Comparison of ENCODE assay signal across 17 cellular contexts in genomic region chr3:51988286-51989146, GRCh38. TPM values are rescaled to one million over a fixed set of nuclear protein-coding genes. Genes with fewer than 3 reads are reported as not detected.
DNase-seq lines count a peak whose midpoint lies in the region; ATAC-seq and TF ChIP-seq lines count a peak whose summit lies in the region.
"Had no signal": no experiment of that assay in that cellular context is flagged by ENCODE, and none has a peak within 500 bp of the region (broad histone marks: within the 10 kb centered on the region; RNA-seq: fewer than 3 reads in every experiment).

No MANE protein-coding gene starts in this region.

- H3K27me3 ChIP-seq in CD4-positive, alpha-beta memory T cell (ENCODE audit: insufficient read depth, low read length), result no peaks in the 10 kb centered on the region
- no peaks in the 10 kb centered on the region for H3K27me3 ChIP-seq in naive thymus-derived CD4-positive, alpha-beta T cell (ENCODE audit: control insufficient read depth in 2 of 2, insufficient read depth in 2 of 2, low read length in 2 of 2)
- no peaks in the 10 kb centered on the region for H3K27me3 ChIP-seq in uterus
- H3K27me3 ChIP-seq: transverse colon had no signal

- H3K27ac ChIP-seq in CD4-positive, alpha-beta memory T cell (ENCODE audit: low read depth, low read length), result no peak overlapping the region
- H3K27ac ChIP-seq in naive thymus-derived CD4-positive, alpha-beta T cell (ENCODE audit: low read depth, low read length), result no peak overlapping the region
- no peak overlapping the region for H3K27ac ChIP-seq in uterus
- H3K27ac ChIP-seq: transverse colon had no signal

- no peaks in the 10 kb centered on the region for H3K9me3 Mint-ChIP-seq in CD4-positive, alpha-beta memory T cell
- no peaks in the 10 kb centered on the region for H3K9me3 Mint-ChIP-seq in activated T-helper 1 cell treated with anti-CD3 and anti-CD28 coated beads, Interleukin-12 subunit alpha, Interleukin-12 subunit beta, Interleukin-2, Interleukin-4 antibody, amounts not matched to agents 30 ng/mL and 10 ng/mL and 1 ng/mL, durations not matched to agents 14 hours and 24 hours and 36 hours
- H3K9me3 Mint-ChIP-seq in naive thymus-derived CD4-positive, alpha-beta T cell, result no peaks in the 10 kb centered on the region

- POLR2A ChIA-PET in CD4-positive, alpha-beta memory T cell (lab: Charles Lee; ENCODE audit: partially characterized antibody), result no interaction called here
- POLR2A ChIA-PET in naive thymus-derived CD4-positive, alpha-beta T cell (lab: Charles Lee), result no interaction called here

- peaks cover 3 to 26% (median 12%) of the 10 kb centered on the region in 4 donors for H3K4me1 Mint-ChIP-seq in CD4-positive, alpha-beta memory T cell
- peaks cover 18% of the 10 kb centered on the region for H3K4me1 Mint-ChIP-seq in activated T-helper 1 cell treated with anti-CD3 and anti-CD28 coated beads, Interleukin-12 subunit alpha, Interleukin-12 subunit beta, Interleukin-2, Interleukin-4 antibody, amounts not matched to agents 30 ng/mL and 10 ng/mL and 1 ng/mL, durations not matched to agents 14 hours and 24 hours and 36 hours (ENCODE audit: low read depth)
- H3K4me1 Mint-ChIP-seq in naive thymus-derived CD4-positive, alpha-beta T cell, result peaks cover 8 to 28% (median 13%) of the 10 kb centered on the region in 7 donors

- H3K36me3 ChIP-seq in CD4-positive, alpha-beta memory T cell (ENCODE audit: insufficient read depth, low read length), result peaks cover 6% of the 10 kb centered on the region
- H3K36me3 ChIP-seq in naive thymus-derived CD4-positive, alpha-beta T cell (ENCODE audit: control insufficient read depth in 2 of 3, insufficient read depth in 3 of 3, low read length in 3 of 3), result peaks cover 0 to 21% (median 0%) of the 10 kb centered on the region in 3 experiments
- no peaks in the 10 kb centered on the region for H3K36me3 ChIP-seq in uterus

- H3K4me1 ChIP-seq in CD4-positive, alpha-beta memory T cell (ENCODE audit: insufficient read depth, low read length), result peaks cover 15% of the 10 kb centered on the region
- no peaks in the 10 kb centered on the region for H3K4me1 ChIP-seq in naive thymus-derived CD4-positive, alpha-beta T cell (ENCODE audit: control insufficient read depth in 2 of 2, insufficient read depth in 2 of 2, low read length in 2 of 2)
- peaks cover 0 to 8% of the 10 kb centered on the region in 2 donors for H3K4me1 ChIP-seq in uterus

- no peak for ATAC-seq in naive thymus-derived CD4-positive, alpha-beta T cell
- no peak for ATAC-seq in GM21423 (IDR thresholded peaks at IDR 0.05; ENCODE audit: unreplicated experiment)
- ATAC-seq: left colon had no signal

- H3K4me3 ChIP-seq in CD4-positive, alpha-beta memory T cell (ENCODE audit: low read length in 2 of 2), result no peak overlapping the region
- no peak overlapping the region for H3K4me3 ChIP-seq in naive thymus-derived CD4-positive, alpha-beta T cell (ENCODE audit: low read length)
- no peak overlapping the region for H3K4me3 ChIP-seq in uterus
- H3K4me3 ChIP-seq: transverse colon had no signal

- no peaks in the 10 kb centered on the region for H3K9me3 ChIP-seq in CD4-positive, alpha-beta memory T cell (ENCODE audit: control insufficient read depth in 1 of 2, low read length in 2 of 2)
- H3K9me3 ChIP-seq in naive thymus-derived CD4-positive, alpha-beta T cell (ENCODE audit: control insufficient read depth in 2 of 3, low read length in 3 of 3), result no peaks in the 10 kb centered on the region
- H3K9me3 ChIP-seq in uterus, result no peaks in the 10 kb centered on the region
- H3K9me3 ChIP-seq: transverse colon had no signal

- CTCF ChIA-PET in CD4-positive, alpha-beta memory T cell (lab: Charles Lee; ENCODE audit: partially characterized antibody), result no interaction called here
- CTCF ChIA-PET in naive thymus-derived CD4-positive, alpha-beta T cell (lab: Charles Lee), result no interaction called here

- TF ChIP-seq POLR2A in uterus (IDR thresholded peaks at IDR 0.05), result no peak

- peaks cover 8 to 13% of the 10 kb centered on the region in 2 donors for H3K36me3 Mint-ChIP-seq in CD4-positive, alpha-beta memory T cell
- peaks cover 15% of the 10 kb centered on the region for H3K36me3 Mint-ChIP-seq in activated T-helper 1 cell treated with anti-CD3 and anti-CD28 coated beads, Interleukin-12 subunit alpha, Interleukin-12 subunit beta, Interleukin-2, Interleukin-4 antibody, amounts not matched to agents 30 ng/mL and 10 ng/mL and 1 ng/mL, durations not matched to agents 14 hours and 24 hours and 36 hours (ENCODE audit: low read depth)
- H3K36me3 Mint-ChIP-seq in naive thymus-derived CD4-positive, alpha-beta T cell, result peaks cover 0 to 7% (median 0%) of the 10 kb centered on the region in 5 donors

- intact Hi-C loops in CD4-positive, alpha-beta memory T cell (cut with micrococcal nuclease), result no loop called here
- intact Hi-C loops in activated T-helper 1 cell treated with anti-CD3 and anti-CD28 coated beads, Interleukin-12 subunit alpha, Interleukin-12 subunit beta, Interleukin-2, Interleukin-4 antibody, amounts not matched to agents 30 ng/mL and 10 ng/mL and 1 ng/mL, durations not matched to agents 14 hours and 24 hours and 36 hours (cut with micrococcal nuclease), result loop anchor here (10.0 kb wide), 1 partner anchor 696 kb away; the partner anchor contains the start of genes GNL3 and PBRM1
- intact Hi-C loops in naive thymus-derived CD4-positive, alpha-beta T cell (cut with micrococcal nuclease), result no loop called here
- intact Hi-C loops in uterus (cut with DNase I; ENCODE audit: low total_unique reads), result no loop called here

- DNase-seq in DMS53 (lab: John Stamatoyannopoulos, UW), result peak; percentile 10
- no peak for DNase-seq in DMS53 treated with DMSO at 0.1 percent for 48 hours (lab: John Stamatoyannopoulos, UW; ENCODE audit: unreplicated experiment)
- no peak for DNase-seq in CD4-positive, alpha-beta memory T cell
- no peak for DNase-seq in activated T-helper 1 cell treated with anti-CD3 and anti-CD28 coated beads, Interleukin-12 subunit alpha, Interleukin-12 subunit beta, Interleukin-2, Interleukin-4 antibody, amounts not matched to agents 30 ng/mL and 10 ng/mL and 1 ng/mL, durations not matched to agents 14 hours and 24 hours and 36 hours (ENCODE audit: low spot score)
- DNase-seq in naive thymus-derived CD4-positive, alpha-beta T cell, result no peak
- DNase-seq in NCI-H774 (lab: John Stamatoyannopoulos, UW), result no peak
- no peak for DNase-seq in uterus
- DNase-seq: activated CD4-positive, CD25-positive, alpha-beta regulatory T cell; amniotic stem cell; left colon; NCI-H1436; NCI-H2171 treated with DMSO at 0.1 percent for 48 hours; posterior cingulate gyrus; stimulated activated CD4-positive, alpha-beta T cell treated with anti-CD3 and anti-CD28 coated beads, Interleukin-4, amount 100 ng/mL, for 24 hours; stimulated activated CD8-positive, alpha-beta memory T cell treated with anti-CD3 and anti-CD28 coated beads, Interleukin-4, amount 100 ng/mL, for 48 hours; transverse colon had no signal

- H3K4me3 Mint-ChIP-seq in CD4-positive, alpha-beta memory T cell, result no peak overlapping the region
- H3K4me3 Mint-ChIP-seq in activated T-helper 1 cell treated with anti-CD3 and anti-CD28 coated beads, Interleukin-12 subunit alpha, Interleukin-12 subunit beta, Interleukin-2, Interleukin-4 antibody, amounts not matched to agents 30 ng/mL and 10 ng/mL and 1 ng/mL, durations not matched to agents 14 hours and 24 hours and 36 hours, result no peak overlapping the region
- H3K4me3 Mint-ChIP-seq in naive thymus-derived CD4-positive, alpha-beta T cell, result no peak overlapping the region

- no peaks in the 10 kb centered on the region for H3K27me3 Mint-ChIP-seq in CD4-positive, alpha-beta memory T cell
- H3K27me3 Mint-ChIP-seq in activated T-helper 1 cell treated with anti-CD3 and anti-CD28 coated beads, Interleukin-12 subunit alpha, Interleukin-12 subunit beta, Interleukin-2, Interleukin-4 antibody, amounts not matched to agents 30 ng/mL and 10 ng/mL and 1 ng/mL, durations not matched to agents 14 hours and 24 hours and 36 hours (ENCODE audit: insufficient read depth), result no peaks in the 10 kb centered on the region
- no peaks in the 10 kb centered on the region for H3K27me3 Mint-ChIP-seq in naive thymus-derived CD4-positive, alpha-beta T cell

- no peak for TF ChIP-seq CTCF in uterus (IDR thresholded peaks at IDR 0.05)

- peak overlapping the region in 5 of 7 donors; percentile 22 to 69 (median 65) for H3K27ac Mint-ChIP-seq in CD4-positive, alpha-beta memory T cell
- H3K27ac Mint-ChIP-seq in activated T-helper 1 cell treated with anti-CD3 and anti-CD28 coated beads, Interleukin-12 subunit alpha, Interleukin-12 subunit beta, Interleukin-2, Interleukin-4 antibody, amounts not matched to agents 30 ng/mL and 10 ng/mL and 1 ng/mL, durations not matched to agents 14 hours and 24 hours and 36 hours, result peak overlapping the region; percentile 32
- H3K27ac Mint-ChIP-seq in naive thymus-derived CD4-positive, alpha-beta T cell, result peak overlapping the region in 8 of 9 donors; percentile 1 to 83 (median 27)

RNA-seq across cellular contexts. Expression of gene ACY1, which starts 5.2 kb away (rescaled TPM):
- total RNA-seq in CD4-positive, alpha-beta memory T cell, result 1 to 10 TPM; 7.7 to 8.4 TPM
- 10 to 100 TPM; 11.4 to 14.9 TPM for polyA plus RNA-seq in CD4-positive, alpha-beta memory T cell
- total RNA-seq in activated T-helper 1 cell treated with anti-CD3 and anti-CD28 coated beads, Interleukin-12 subunit alpha, Interleukin-12 subunit beta, Interleukin-2, Interleukin-4 antibody, amounts not matched to agents 30 ng/mL and 10 ng/mL and 1 ng/mL, durations not matched to agents 14 hours and 24 hours and 36 hours, result 58.0 and 58.5 TPM in 2 replicates
- 10 to 100 TPM in 4 of 5 experiments, 1 to 10 TPM in 1; 7.8 to 28.3 (median 12.0) TPM for total RNA-seq in naive thymus-derived CD4-positive, alpha-beta T cell
- polyA plus RNA-seq in naive thymus-derived CD4-positive, alpha-beta T cell, result 10 to 100 TPM; 12.4 to 13.3 TPM
- 10 to 100 TPM in 2 of 4 donors, 1 to 10 TPM in 1, not detected in 1; 1.3 to 19.0 (median 12.4) TPM for total RNA-seq in uterus

RNA-seq across cellular contexts. Expression of gene RPL29, which starts 7.2 kb away (rescaled TPM):
- 1,000 to 10,000 TPM; 1,263 to 1,270 TPM for total RNA-seq in CD4-positive, alpha-beta memory T cell
- 1,000 to 10,000 TPM in 1 of 2 donors, 100 to 1,000 TPM in 1; 967 to 1,467 TPM for polyA plus RNA-seq in CD4-positive, alpha-beta memory T cell
- total RNA-seq in activated T-helper 1 cell treated with anti-CD3 and anti-CD28 coated beads, Interleukin-12 subunit alpha, Interleukin-12 subunit beta, Interleukin-2, Interleukin-4 antibody, amounts not matched to agents 30 ng/mL and 10 ng/mL and 1 ng/mL, durations not matched to agents 14 hours and 24 hours and 36 hours, result 1,590 and 1,596 TPM in 2 replicates
- total RNA-seq in naive thymus-derived CD4-positive, alpha-beta T cell, result 1,000 to 10,000 TPM; 1,152 to 1,744 (median 1,537) TPM
- 1,000 to 10,000 TPM; 1,720 to 2,133 TPM for polyA plus RNA-seq in naive thymus-derived CD4-positive, alpha-beta T cell
- 1,000 to 10,000 TPM in 3 of 4 donors, 100 to 1,000 TPM in 1; 696 to 2,362 (median 1,238) TPM for total RNA-seq in uterus

RNA-seq across cellular contexts. Expression of gene ABHD14A, which starts 13.7 kb away (rescaled TPM):
- 10 to 100 TPM; 23.7 to 24.5 TPM for total RNA-seq in CD4-positive, alpha-beta memory T cell
- 100 to 1,000 TPM in 1 of 2 donors, 10 to 100 TPM in 1; 95.6 to 136 TPM for polyA plus RNA-seq in CD4-positive, alpha-beta memory T cell
- total RNA-seq in activated T-helper 1 cell treated with anti-CD3 and anti-CD28 coated beads, Interleukin-12 subunit alpha, Interleukin-12 subunit beta, Interleukin-2, Interleukin-4 antibody, amounts not matched to agents 30 ng/mL and 10 ng/mL and 1 ng/mL, durations not matched to agents 14 hours and 24 hours and 36 hours, result 12.8 and 13.3 TPM in 2 replicates
- total RNA-seq in naive thymus-derived CD4-positive, alpha-beta T cell, result 10 to 100 TPM in 4 of 5 experiments, 1 to 10 TPM in 1; 9.9 to 23.7 (median 14.7) TPM
- polyA plus RNA-seq in naive thymus-derived CD4-positive, alpha-beta T cell, result 10 to 100 TPM; 76.3 to 96.9 TPM
- 10 to 100 TPM in 2 of 4 donors, 1 to 10 TPM in 2; 1.8 to 16.6 (median 10.5) TPM for total RNA-seq in uterus

RNA-seq across cellular contexts. Expression of gene ABHD14B, which starts 14.7 kb away (rescaled TPM):
- total RNA-seq in CD4-positive, alpha-beta memory T cell, result 10 to 100 TPM; 82.1 to 85.6 TPM
- polyA plus RNA-seq in CD4-positive, alpha-beta memory T cell, result 100 to 1,000 TPM in 1 of 2 donors, 10 to 100 TPM in 1; 77.4 to 112 TPM
- total RNA-seq in activated T-helper 1 cell treated with anti-CD3 and anti-CD28 coated beads, Interleukin-12 subunit alpha, Interleukin-12 subunit beta, Interleukin-2, Interleukin-4 antibody, amounts not matched to agents 30 ng/mL and 10 ng/mL and 1 ng/mL, durations not matched to agents 14 hours and 24 hours and 36 hours, result 37.9 and 38.0 TPM in 2 replicates
- total RNA-seq in naive thymus-derived CD4-positive, alpha-beta T cell, result 10 to 100 TPM; 25.0 to 80.8 (median 54.5) TPM
- 10 to 100 TPM; 88.1 to 91.5 TPM for polyA plus RNA-seq in naive thymus-derived CD4-positive, alpha-beta T cell
- 10 to 100 TPM; 15.6 to 52.4 (median 39.6) TPM for total RNA-seq in uterus

RNA-seq across cellular contexts. Expression of gene PCBP4, which starts 21.3 kb away (rescaled TPM):
- 10 to 100 TPM; 18.7 to 20.5 TPM for total RNA-seq in CD4-positive, alpha-beta memory T cell
- polyA plus RNA-seq in CD4-positive, alpha-beta memory T cell, result 10 to 100 TPM; 13.0 to 19.4 TPM
- 14.8 and 18.0 TPM in 2 replicates for total RNA-seq in activated T-helper 1 cell treated with anti-CD3 and anti-CD28 coated beads, Interleukin-12 subunit alpha, Interleukin-12 subunit beta, Interleukin-2, Interleukin-4 antibody, amounts not matched to agents 30 ng/mL and 10 ng/mL and 1 ng/mL, durations not matched to agents 14 hours and 24 hours and 36 hours
- total RNA-seq in naive thymus-derived CD4-positive, alpha-beta T cell, result 10 to 100 TPM; 12.1 to 21.1 (median 15.0) TPM
- polyA plus RNA-seq in naive thymus-derived CD4-positive, alpha-beta T cell, result 10 to 100 TPM in 1 of 2 donors, 1 to 10 TPM in 1; 8.0 to 10.8 TPM
- total RNA-seq in uterus, result 100 to 1,000 TPM in 2 of 4 donors, 10 to 100 TPM in 2; 39.7 to 261 (median 159) TPM
